In genomic region chr14:101225116-101225728, GRCh38 we compare ENCODE assay signal across 19 cellular contexts.
DNase-seq lines count a peak whose midpoint lies in the region; ATAC-seq and TF ChIP-seq lines count a peak whose summit lies in the region.
"Had no signal": no experiment of that assay in that cellular context is flagged by ENCODE, and none has a peak within 500 bp of the region (broad histone marks: within the 10 kb centered on the region; RNA-seq: fewer than 3 reads in every experiment).

No MANE protein-coding gene starts in this region.

- H3K36me3 ChIP-seq in brain microvascular endothelial cell (replicated peaks) (no peaks in the 10 kb centered on the region), mesendoderm (ENCODE audit: control insufficient read depth, insufficient read depth, low read length) (no peaks in the 10 kb centered on the region)
- H3K36me3 ChIP-seq: left lung, SJSA1 had no signal

- no peaks in the 10 kb centered on the region for H3K79me2 ChIP-seq in mesendoderm (ENCODE audit: control insufficient read depth, insufficient read depth, low read length)

- no peak overlapping the region for H2BK120ac ChIP-seq in mesendoderm (ENCODE audit: low read depth, low read length)

- H3K23ac ChIP-seq in mesendoderm (ENCODE audit: low read length) = no peak overlapping the region

- peak overlapping the region; percentile 7 for H3K18ac ChIP-seq in mesendoderm (ENCODE audit: low read length)

- H3K27me3 ChIP-seq in brain microvascular endothelial cell (replicated peaks) (no peaks in the 10 kb centered on the region), mesendoderm (ENCODE audit: insufficient read depth, low read length, poor library complexity) (no peaks in the 10 kb centered on the region)
- H3K27me3 ChIP-seq: SJSA1 had no signal

- H3K56ac ChIP-seq in mesendoderm (ENCODE audit: low read length) = peak overlapping the region; percentile 19

- no peaks in the 10 kb centered on the region for H3K4me1 ChIP-seq in mesendoderm (ENCODE audit: control insufficient read depth, low read depth, low read length)
- H3K4me1 ChIP-seq: Caco-2, left lung, SJSA1 had no signal

- H3K27ac ChIP-seq in brain microvascular endothelial cell = no peak overlapping the region
- no peak overlapping the region for H3K27ac ChIP-seq in mesendoderm (ENCODE audit: low read depth, low read length)
- H3K27ac ChIP-seq: KMS-11, left lung, SJSA1 had no signal

- in situ Hi-C loops in brain microvascular endothelial cell (cut with HindIII; ENCODE audit: low pct_ligation_motif_present, low sequenced_read_pairs) = no loop called here

- no peak overlapping the region for H3K4me3 ChIP-seq in brain microvascular endothelial cell (ENCODE audit: low read depth, low read length)
- H3K4me3 ChIP-seq in mesendoderm (ENCODE audit: low read length) = no peak overlapping the region
- H3K4me3 ChIP-seq: left lung, SJSA1 had no signal

- H3K9ac ChIP-seq in mesendoderm (ENCODE audit: low read length) = no peak overlapping the region
- H3K9ac ChIP-seq: KMS-11 had no signal

- ATAC-seq in GM18502 (IDR thresholded peaks at IDR 0.05; ENCODE audit: poor library complexity, unreplicated experiment) (no peak), SK-N-SH treated with all-trans-retinoic acid at 6 μM for 48 hours (no peak), GM21576 (IDR thresholded peaks at IDR 0.05; ENCODE audit: unreplicated experiment) (no peak)
- ATAC-seq: left lung, PC-3 had no signal

- no peak overlapping the region for H2BK5ac ChIP-seq in mesendoderm (ENCODE audit: low read length)

- H3K4ac ChIP-seq in mesendoderm (ENCODE audit: low read depth, low read length) = no peak overlapping the region

- H4K5ac ChIP-seq in mesendoderm (ENCODE audit: low read length) = no peak overlapping the region

- no CpG with 5 or more reads among the region's 14 CpGs for WGBS in mesendoderm (ENCODE audit: extremely low coverage, insufficient coverage, low lambda C conversion rate)

- H3K79me1 ChIP-seq in mesendoderm (ENCODE audit: low read length) = no peaks in the 10 kb centered on the region

- H4K8ac ChIP-seq in mesendoderm (ENCODE audit: low read depth, low read length) = no peak overlapping the region

- no peak overlapping the region for H2BK15ac ChIP-seq in mesendoderm (replicated peaks; ENCODE audit: low read depth)

- H2AK5ac ChIP-seq in mesendoderm (ENCODE audit: low read length) = peak overlapping the region; percentile 38

- peak; percentile 81 for DNase-seq in CMK (ENCODE audit: low read depth)
- DNase-seq in NCI-H1092 (lab: John Stamatoyannopoulos, UW) = peak; percentile 9
- DNase-seq in brain microvascular endothelial cell = no peak
- no peak for DNase-seq in mesendoderm
- no peak for DNase-seq in SHP77 treated with DMSO at 0.1 percent for 48 hours (lab: John Stamatoyannopoulos, UW)
- DNase-seq: activated CD4-positive, CD25-positive, alpha-beta regulatory T cell treated with anti-CD3 and anti-CD28 coated beads, Interleukin-2, amount 50 U/mL, for 72 hours; activated naive CD4-positive, alpha-beta T cell treated with Interleukin-2 at 50 U/mL for 16 hours; HFFc6; NCI-H2081; occipital lobe; PC-3; stimulated activated CD4-positive, alpha-beta T cell treated with anti-CD3 and anti-CD28 coated beads, Interleukin-2, amount 100 ng/mL, for 48 hours had no signal

- no peak overlapping the region for H3K4me2 ChIP-seq in mesendoderm (ENCODE audit: low read length)
- H3K4me2 ChIP-seq: KMS-11 had no signal

- TF ChIP-seq CTCF in brain microvascular endothelial cell (IDR thresholded peaks at IDR 0.05; ENCODE audit: low read depth, low read length, missing control alignments) = peak; percentile 3

TF ChIP-seq in SK-N-SH treated with all-trans-retinoic acid at 6 μM for 48 hours, 23 proteins besides CTCF, POLR2A, EP300 and RAD21 (continues in another document):
- TF ChIP-seq BACH2 (CRISPR knock-in tag; IDR thresholded peaks at IDR 0.05; ENCODE audit: borderline replicate concordance) (no peak), ZNF565 (CRISPR knock-in tag; conservative IDR thresholded peaks at IDR 0.05; ENCODE audit: low read depth) (no peak), TSHZ2 (CRISPR knock-in tag; IDR thresholded peaks at IDR 0.05) (no peak), ZNF8 (CRISPR knock-in tag; IDR thresholded peaks at IDR 0.05) (no peak), SNAI2 (CRISPR knock-in tag; IDR thresholded peaks at IDR 0.05) (no peak), RARB (CRISPR knock-in tag; IDR thresholded peaks at IDR 0.05) (no peak), CSRNP3 (CRISPR knock-in tag; IDR thresholded peaks at IDR 0.05) (no peak), ZFP30 (CRISPR knock-in tag; IDR thresholded peaks at IDR 0.05) (no peak)
- TF ChIP-seq, protein P1, sequence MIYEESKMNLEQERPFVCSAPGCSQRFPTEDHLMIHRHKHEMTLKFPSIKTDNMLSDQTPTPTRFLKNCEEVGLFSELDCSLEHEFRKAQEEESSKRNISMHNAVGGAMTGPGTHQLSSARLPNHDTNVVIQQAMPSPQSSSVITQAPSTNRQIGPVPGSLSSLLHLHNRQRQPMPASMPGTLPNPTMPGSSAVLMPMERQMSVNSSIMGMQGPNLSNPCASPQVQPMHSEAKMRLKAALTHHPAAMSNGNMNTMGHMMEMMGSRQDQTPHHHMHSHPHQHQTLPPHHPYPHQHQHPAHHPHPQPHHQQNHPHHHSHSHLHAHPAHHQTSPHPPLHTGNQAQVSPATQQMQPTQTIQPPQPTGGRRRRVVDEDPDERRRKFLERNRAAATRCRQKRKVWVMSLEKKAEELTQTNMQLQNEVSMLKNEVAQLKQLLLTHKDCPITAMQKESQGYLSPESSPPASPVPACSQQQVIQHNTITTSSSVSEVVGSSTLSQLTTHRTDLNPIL (CRISPR knock-in tag; IDR thresholded peaks at IDR 0.05; ENCODE audit: low read depth) = no peak
- TF ChIP-seq, protein P2, sequence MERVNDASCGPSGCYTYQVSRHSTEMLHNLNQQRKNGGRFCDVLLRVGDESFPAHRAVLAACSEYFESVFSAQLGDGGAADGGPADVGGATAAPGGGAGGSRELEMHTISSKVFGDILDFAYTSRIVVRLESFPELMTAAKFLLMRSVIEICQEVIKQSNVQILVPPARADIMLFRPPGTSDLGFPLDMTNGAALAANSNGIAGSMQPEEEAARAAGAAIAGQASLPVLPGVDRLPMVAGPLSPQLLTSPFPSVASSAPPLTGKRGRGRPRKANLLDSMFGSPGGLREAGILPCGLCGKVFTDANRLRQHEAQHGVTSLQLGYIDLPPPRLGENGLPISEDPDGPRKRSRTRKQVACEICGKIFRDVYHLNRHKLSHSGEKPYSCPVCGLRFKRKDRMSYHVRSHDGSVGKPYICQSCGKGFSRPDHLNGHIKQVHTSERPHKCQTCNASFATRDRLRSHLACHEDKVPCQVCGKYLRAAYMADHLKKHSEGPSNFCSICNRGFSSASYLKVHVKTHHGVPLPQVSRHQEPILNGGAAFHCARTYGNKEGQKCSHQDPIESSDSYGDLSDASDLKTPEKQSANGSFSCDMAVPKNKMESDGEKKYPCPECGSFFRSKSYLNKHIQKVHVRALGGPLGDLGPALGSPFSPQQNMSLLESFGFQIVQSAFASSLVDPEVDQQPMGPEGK (CRISPR knock-in tag; IDR thresholded peaks at IDR 0.05; ENCODE audit: borderline replicate concordance) = no peak
- TF ChIP-seq, protein P3, sequence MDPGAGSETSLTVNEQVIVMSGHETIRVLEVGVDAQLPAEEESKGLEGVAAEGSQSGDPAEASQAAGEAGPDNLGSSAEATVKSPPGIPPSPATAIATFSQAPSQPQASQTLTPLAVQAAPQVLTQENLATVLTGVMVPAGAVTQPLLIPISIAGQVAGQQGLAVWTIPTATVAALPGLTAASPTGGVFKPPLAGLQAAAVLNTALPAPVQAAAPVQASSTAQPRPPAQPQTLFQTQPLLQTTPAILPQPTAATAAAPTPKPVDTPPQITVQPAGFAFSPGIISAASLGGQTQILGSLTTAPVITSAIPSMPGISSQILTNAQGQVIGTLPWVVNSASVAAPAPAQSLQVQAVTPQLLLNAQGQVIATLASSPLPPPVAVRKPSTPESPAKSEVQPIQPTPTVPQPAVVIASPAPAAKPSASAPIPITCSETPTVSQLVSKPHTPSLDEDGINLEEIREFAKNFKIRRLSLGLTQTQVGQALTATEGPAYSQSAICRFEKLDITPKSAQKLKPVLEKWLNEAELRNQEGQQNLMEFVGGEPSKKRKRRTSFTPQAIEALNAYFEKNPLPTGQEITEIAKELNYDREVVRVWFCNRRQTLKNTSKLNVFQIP (CRISPR knock-in tag; IDR thresholded peaks at IDR 0.05; ENCODE audit: borderline replicate concordance, low read depth) = no peak

Comparison
In these comparisons a context has a peak if more than half of its experiments do, and no peak if none do; other contexts are left out.
1. DNase-seq: peak in CMK (single experiment) and NCI-H1092 (single experiment); none in brain microvascular endothelial cell (single experiment), mesendoderm (single experiment) and SHP77 treated with DMSO at 0.1 percent for 48 hours (single experiment).